ENCODE assay signal across 8 cellular contexts in the genomic region with DNA sequence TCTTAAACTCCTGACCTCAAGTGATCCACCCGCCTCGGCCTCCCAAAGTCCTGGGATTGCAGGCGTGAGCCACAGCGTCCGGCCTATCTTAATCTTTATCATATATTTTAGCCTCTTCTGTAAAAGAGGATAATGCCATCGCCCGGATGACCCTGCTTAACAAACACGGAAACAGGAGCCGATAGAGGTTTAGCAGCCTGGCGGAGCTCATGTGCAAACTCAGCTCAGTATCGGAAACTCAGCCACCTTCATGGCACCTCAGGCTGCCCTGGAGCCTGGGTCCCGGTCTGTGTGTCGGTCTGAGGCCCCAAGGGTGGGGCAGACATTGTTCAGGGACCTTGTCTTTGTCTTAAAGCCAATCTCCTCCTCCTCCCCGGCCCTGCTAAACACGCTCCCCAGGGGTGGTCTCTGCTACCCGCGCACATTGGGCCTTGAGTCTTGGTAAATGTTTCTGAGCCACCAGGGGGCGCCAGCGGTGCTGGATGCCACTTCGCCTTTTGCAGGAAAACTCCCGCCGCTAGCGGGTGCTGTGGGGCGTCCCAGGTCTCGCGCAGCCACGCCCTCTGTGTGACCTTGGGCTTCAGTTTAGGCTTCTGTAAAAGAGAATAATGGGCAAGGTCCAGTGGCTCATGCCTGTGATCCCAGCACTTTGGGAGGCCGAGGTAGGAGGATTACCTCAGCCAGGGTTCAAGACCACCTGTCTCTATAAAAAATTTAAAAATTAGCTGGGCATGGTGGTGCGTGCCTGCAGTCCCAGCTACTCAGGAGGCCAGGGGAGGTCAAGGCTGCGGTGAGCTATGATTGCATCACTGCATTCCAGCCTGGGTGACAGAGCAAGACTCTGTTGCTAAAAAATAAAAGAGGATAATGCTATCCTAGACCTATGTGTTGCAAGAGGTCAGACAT. TPM values are rescaled to one million over a fixed set of nuclear protein-coding genes. Genes with fewer than 3 reads are reported as not detected.
DNase-seq lines count a peak whose midpoint lies in the region; ATAC-seq and TF ChIP-seq lines count a peak whose summit lies in the region.

No MANE protein-coding gene starts in this region.

- H3K4me2 ChIP-seq in MM.1S (ENCODE audit: low read depth, low read length) = peak overlapping the region; percentile 25; the same call in 1 of the 2 replicates

- TF ChIP-seq CTCF in BE2C (IDR thresholded peaks at IDR 0.05; ENCODE audit: low read depth, low read length) (peak; percentile 100), MM.1S (IDR thresholded peaks at IDR 0.05; ENCODE audit: low read length) (peak; percentile 100), WERI-Rb-1 (IDR thresholded peaks at IDR 0.05; ENCODE audit: low read depth, low read length) (peak; percentile 97), MCF 10A (IDR thresholded peaks at IDR 0.05; ENCODE audit: unreplicated experiment) (peak; percentile 45)

- POLR2A ChIA-PET in MCF 10A (lab: Yijun Ruan, JAX) = interaction anchor here (0.9 kb wide), 1 partner anchor 33 kb away, joined by 4 read pairs; no protein-coding TSS in a partner anchor

- peak; percentile 96 for DNase-seq in BE2C
- DNase-seq in MM.1S = peak; percentile 90
- peak; percentile 93 for DNase-seq in WERI-Rb-1
- peak; percentile 59 for DNase-seq in MCF 10A (ENCODE audit: unreplicated experiment)
- DNase-seq in islet precursor cell = peak; percentile 90
- peak; percentile 92 to 98 (median 96) for DNase-seq in stimulated activated CD4-positive, alpha-beta T cell treated with anti-CD3 and anti-CD28 coated beads, Interleukin-1b, Interleukin-23, amount 100 ng/mL, for 24 hours (ENCODE audit: low read depth in 4 of 4, low spot score in 1 of 4)
- no peak for DNase-seq in NCI-H774 (lab: John Stamatoyannopoulos, UW)

- peak; percentile 48 for ATAC-seq in GM19324 (IDR thresholded peaks at IDR 0.05; ENCODE audit: low FRiP score, unreplicated experiment)

- peak overlapping the region; percentile 13; the same call in 1 of the 2 replicates for H3K9ac ChIP-seq in MM.1S (ENCODE audit: low read length)

- H3K27ac ChIP-seq in MM.1S (ENCODE audit: low read length) (no peak overlapping the region), WERI-Rb-1 (peak overlapping the region; percentile 82)

- intact Hi-C loops in MCF 10A (cut with micrococcal nuclease) = no loop called here

- H2AFZ ChIP-seq in MM.1S (ENCODE audit: low read length) = peak overlapping the region; percentile 57; the same call in 1 of the 2 replicates

- H3K4me1 ChIP-seq in BE2C = no peaks in the 10 kb centered on the region
- no peaks in the 10 kb centered on the region for H3K4me1 ChIP-seq in MM.1S (ENCODE audit: low read length)

- peaks cover 5% of the 10 kb centered on the region for H3K4me1 Mint-ChIP-seq in MCF 10A (ENCODE audit: insufficient read depth, unreplicated experiment)

- no peak overlapping the region for H3K27ac Mint-ChIP-seq in MCF 10A (ENCODE audit: low read depth, unreplicated experiment)

- no peaks in the 10 kb centered on the region for H3K9me3 Mint-ChIP-seq in MCF 10A (ENCODE audit: unreplicated experiment)

- H3K4me3 Mint-ChIP-seq in MCF 10A (ENCODE audit: unreplicated experiment) = no peak overlapping the region

- H3K27me3 ChIP-seq in BE2C (no peaks in the 10 kb centered on the region), MM.1S (replicated peaks; ENCODE audit: insufficient read depth, low read length) (no peaks in the 10 kb centered on the region), WERI-Rb-1 (ENCODE audit: insufficient read depth, low read depth, severe bottlenecking) (no peaks in the 10 kb centered on the region)

- no peaks in the 10 kb centered on the region for H3K36me3 ChIP-seq in BE2C
- no peaks in the 10 kb centered on the region for H3K36me3 ChIP-seq in MM.1S (replicated peaks; ENCODE audit: insufficient read depth, low read length)
- H3K36me3 ChIP-seq in WERI-Rb-1 = no peaks in the 10 kb centered on the region

- no TSS peak for BruUV-seq in MCF 10A (replicated peaks; lab: Mats Ljungman, UMichigan)

- no peaks in the 10 kb centered on the region for H3K36me3 Mint-ChIP-seq in MCF 10A (ENCODE audit: insufficient read depth, unreplicated experiment)

- no peaks in the 10 kb centered on the region for H3K27me3 Mint-ChIP-seq in MCF 10A (ENCODE audit: insufficient read depth, unreplicated experiment)

- H3K9me3 ChIP-seq in BE2C (no peaks in the 10 kb centered on the region), MM.1S (replicated peaks; ENCODE audit: insufficient read depth, low read length) (no peaks in the 10 kb centered on the region), WERI-Rb-1 (ENCODE audit: severe bottlenecking) (no peaks in the 10 kb centered on the region)

- H3K4me3 ChIP-seq in BE2C (ENCODE audit: low read depth, low read length) (no peak overlapping the region), MM.1S (ENCODE audit: low read length) (no peak overlapping the region), WERI-Rb-1 (ENCODE audit: low read depth, low read length) (peak overlapping the region; percentile 39)

- no peaks in the 10 kb centered on the region for H3K9me2 ChIP-seq in MM.1S (replicated peaks; ENCODE audit: insufficient read depth, low read length)

- CTCF ChIA-PET in MCF 10A (lab: Yijun Ruan, JAX) = interaction anchor here (0.7 to 1.5 kb wide), 5 partner anchors 13 to 686 kb away, joined by 3 to 4 read pairs (median 3); no protein-coding TSS in a partner anchor

- H3K79me2 ChIP-seq in MM.1S (ENCODE audit: low read length) = no peaks in the 10 kb centered on the region

- no peaks in the 10 kb centered on the region for H3F3A ChIP-seq in MM.1S (ENCODE audit: insufficient read depth, low read length)

- no peaks in the 10 kb centered on the region for H4K20me1 ChIP-seq in MM.1S (ENCODE audit: insufficient read depth, low read length)

RNA-seq across cellular contexts. Expression of a gene that starts 2.7 kb away (rescaled TPM):
- not detected for polyA plus RNA-seq in BE2C (2012; ENCODE audit: insufficient read depth, insufficient read length, low read depth)
- total RNA-seq in MCF 10A (2022) = not detected in 2 replicates

RNA-seq across cellular contexts. Expression of a gene that starts 24.9 kb away (rescaled TPM):
- polyA plus RNA-seq in BE2C (2012; ENCODE audit: insufficient read depth, insufficient read length, low read depth) = 11.6 TPM
- total RNA-seq in MCF 10A (2022) = 8.0 and 14.5 TPM in 2 replicates

RNA-seq across cellular contexts. Expression of a gene that starts 32.6 kb away (rescaled TPM):
- polyA plus RNA-seq in BE2C (2012; ENCODE audit: insufficient read depth, insufficient read length, low read depth) = 191 TPM
- 201 and 242 TPM in 2 replicates for total RNA-seq in MCF 10A (2022)

Comparison
In these comparisons a context has a peak if more than half of its experiments do, and no peak if none do; other contexts are left out.
1. CTCF ChIP-seq: peak in every context shown above with its lines; median percentile 100 in BE2C; 100 in MM.1S; 97 in WERI-Rb-1; 45 in MCF 10A.